Comparison of ENCODE assay signal across 14 cellular contexts in genomic region chr3:128323206-128324081, GRCh38.
DNase-seq lines count a peak whose midpoint lies in the region; ATAC-seq and TF ChIP-seq lines count a peak whose summit lies in the region.
"Had no signal": no experiment of that assay in that cellular context is flagged by ENCODE, and none has a peak within 500 bp of the region (broad histone marks: within the 10 kb centered on the region; RNA-seq: fewer than 3 reads in every experiment).

No MANE protein-coding gene starts in this region.

- H3K27me3 Mint-ChIP-seq in progenitor cell of endocrine pancreas: peaks cover 13% of the 10 kb centered on the region
- no peaks in the 10 kb centered on the region for H3K27me3 Mint-ChIP-seq in effector memory CD8-positive, alpha-beta T cell

- intact Hi-C loops in heart right ventricle (cut with DNase I): loop anchor here in 8 of 10 donors (2.0 to 10.0 kb wide), 6 partner anchors 91 to 229 kb away; no protein-coding TSS in a partner anchor

- H3K27ac Mint-ChIP-seq in progenitor cell of endocrine pancreas: peak overlapping the region; percentile 77
- H3K27ac Mint-ChIP-seq in effector memory CD8-positive, alpha-beta T cell: no peak overlapping the region
- H3K27ac Mint-ChIP-seq: activated T-cell treated with anti-CD3 and anti-CD28 coated beads, Interleukin-2, amount 50 U/mL, for 72 hours; HFFc6 had no signal

- H3K9me3 Mint-ChIP-seq in progenitor cell of endocrine pancreas (ENCODE audit: low read depth): no peaks in the 10 kb centered on the region
- no peaks in the 10 kb centered on the region for H3K9me3 Mint-ChIP-seq in effector memory CD8-positive, alpha-beta T cell
- H3K9me3 Mint-ChIP-seq: activated T-cell treated with anti-CD3 and anti-CD28 coated beads, Interleukin-2, amount 50 U/mL, for 72 hours; HFFc6 had no signal

- DNase-seq in DMS 273 (lab: John Stamatoyannopoulos, UW; ENCODE audit: unreplicated experiment) (peak; percentile 36), DMS 273 treated with DMSO at 0.1 percent for 48 hours (lab: John Stamatoyannopoulos, UW) (no peak), NCI-H146 treated with DMSO at 0.1 percent for 48 hours (lab: John Stamatoyannopoulos, UW; ENCODE audit: unreplicated experiment) (peak; percentile 65), heart right ventricle (no peak), progenitor cell of endocrine pancreas (ENCODE audit: low spot score, unreplicated experiment) (peak; percentile 17), RKO (ENCODE audit: low spot score) (no peak)
- no peak for DNase-seq in effector memory CD8-positive, alpha-beta T cell
- DNase-seq: 8988T; activated T-cell treated with anti-CD3 and anti-CD28 coated beads, Interleukin-2, amount 50 U/mL, for 72 hours; HFFc6; NCI-H1930; stimulated activated CD4-positive, alpha-beta T cell treated with anti-CD3 and anti-CD28 coated beads, Interleukin-12 subunit alpha, Interleukin-12 subunit beta, amount 100 ng/mL, for 4 hours had no signal

- peaks cover 0 to 19% (median 0%) of the 10 kb centered on the region in 9 donors for H3K36me3 ChIP-seq in heart right ventricle

- peak overlapping the region; percentile 19 for H3K4me3 Mint-ChIP-seq in progenitor cell of endocrine pancreas (ENCODE audit: low read depth)
- H3K4me3 Mint-ChIP-seq in effector memory CD8-positive, alpha-beta T cell: no peak overlapping the region
- H3K4me3 Mint-ChIP-seq: activated T-cell treated with anti-CD3 and anti-CD28 coated beads, Interleukin-2, amount 50 U/mL, for 72 hours; HFFc6 had no signal

- no peak overlapping the region for H3K4me3 ChIP-seq in heart right ventricle

- H3K27ac ChIP-seq in heart right ventricle: no peak overlapping the region
- H3K27ac ChIP-seq: KMS-11 had no signal

- H3K27me3 ChIP-seq in heart right ventricle: no peaks in the 10 kb centered on the region

- H3K4me1 Mint-ChIP-seq in progenitor cell of endocrine pancreas (ENCODE audit: low read depth): peaks cover 14% of the 10 kb centered on the region
- H3K4me1 Mint-ChIP-seq in effector memory CD8-positive, alpha-beta T cell (ENCODE audit: low read depth in 2 of 2): peaks cover 3 to 5% of the 10 kb centered on the region in 2 donors

- H3K9me3 ChIP-seq in heart right ventricle: no peaks in the 10 kb centered on the region

- H3K4me1 ChIP-seq in heart right ventricle: peaks cover 0 to 6% (median 0%) of the 10 kb centered on the region in 9 donors

- H3K36me3 Mint-ChIP-seq in progenitor cell of endocrine pancreas (ENCODE audit: insufficient read depth): no peaks in the 10 kb centered on the region
- peaks cover 7% of the 10 kb centered on the region for H3K36me3 Mint-ChIP-seq in effector memory CD8-positive, alpha-beta T cell (ENCODE audit: insufficient read depth)

- ATAC-seq in heart right ventricle (peak; percentile 8 to 77 (median 50)), GM21619 (IDR thresholded peaks at IDR 0.05; ENCODE audit: unreplicated experiment) (no peak)
- ATAC-seq in effector memory CD8-positive, alpha-beta T cell (replicated peaks): no peak
- ATAC-seq: activated T-cell treated with anti-CD3 and anti-CD28 coated beads, Interleukin-2, amount 50 U/mL, for 72 hours had no signal

- peak in 1 of 9 donors; percentile 14 for TF ChIP-seq CTCF in heart right ventricle (IDR thresholded peaks at IDR 0.05)
- no peak for TF ChIP-seq CTCF in progenitor cell of endocrine pancreas (IDR thresholded peaks at IDR 0.05; ENCODE audit: unreplicated experiment)

- 83 to 88% methylated on average over 17 of the region's 17 CpGs for WGBS in heart right ventricle, 2 donors

Comparison
In these comparisons a context has a peak if more than half of its experiments do, and no peak if none do; other contexts are left out.
1. DNase-seq: peak in DMS 273 (single experiment), NCI-H146 treated with DMSO at 0.1 percent for 48 hours (single experiment) and progenitor cell of endocrine pancreas (single experiment); none in DMS 273 treated with DMSO at 0.1 percent for 48 hours (single experiment), heart right ventricle (0 of 2), effector memory CD8-positive, alpha-beta T cell (0 of 3) and RKO (single experiment).
2. ATAC-seq: peak in heart right ventricle (8 of 8); none in GM21619 (single experiment) and effector memory CD8-positive, alpha-beta T cell (single experiment).